ENCODE assay signal across 13 cellular contexts in the genomic region with DNA sequence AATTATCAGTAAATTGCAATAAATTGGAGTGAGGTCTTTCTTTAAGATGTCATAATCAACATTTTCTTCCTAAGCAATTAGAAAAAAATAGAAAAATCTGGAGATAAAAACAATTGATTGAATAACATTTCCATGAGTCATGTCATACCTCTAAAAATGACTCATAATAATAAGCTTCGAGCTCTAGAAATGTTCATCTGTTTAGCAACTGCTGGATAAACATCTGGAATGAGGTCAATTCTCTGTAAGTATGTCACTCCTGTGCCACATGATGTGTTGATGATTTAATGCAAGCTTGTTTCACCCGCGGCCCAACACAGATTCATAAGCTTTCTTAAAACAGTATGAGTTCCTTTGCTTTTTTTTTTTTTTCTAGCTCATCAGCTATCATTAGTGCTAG. TPM values are rescaled to one million over a fixed set of nuclear protein-coding genes. Genes with fewer than 3 reads are reported as not detected.
DNase-seq lines count a peak whose midpoint lies in the region; ATAC-seq and TF ChIP-seq lines count a peak whose summit lies in the region.
"Had no signal": no experiment of that assay in that cellular context is flagged by ENCODE, and none has a peak within 500 bp of the region (broad histone marks: within the 10 kb centered on the region; RNA-seq: fewer than 3 reads in every experiment).

No MANE protein-coding gene starts in this region.

- H3K4me2 ChIP-seq in GM23248 (ENCODE audit: unreplicated experiment), result peak overlapping the region; percentile 29

- H3F3A ChIP-seq in GM23248 (ENCODE audit: insufficient read depth), result peaks cover 30% of the 10 kb centered on the region

- peak; percentile 33 for ATAC-seq in SK-N-SH treated with all-trans-retinoic acid at 6 μM for 48 hours
- ATAC-seq: GM12878 had no signal

- no peak for TF ChIP-seq CTCF in fibroblast of mammary gland (conservative IDR thresholded peaks at IDR 0.05; ENCODE audit: control insufficient read depth, insufficient read depth, low read depth, low read length)

- H3K27ac ChIP-seq in GM23248, result peak overlapping the region; percentile 22
- H3K27ac ChIP-seq: C4-2B had no signal

- no peaks in the 10 kb centered on the region for H3K9me3 ChIP-seq in GM23248 (ENCODE audit: low read depth)
- H3K9me3 ChIP-seq: sigmoid colon had no signal

- 1 to 3% methylated on average over 3 of the region's 3 CpGs for WGBS in GM23248 (ENCODE audit: low coverage in 1 of 2, low lambda C conversion rate in 2 of 2, missing lambda C conversion rate in 2 of 2), 2 experiments

- no peaks in the 10 kb centered on the region for H4K20me1 ChIP-seq in GM23248 (ENCODE audit: insufficient read depth)

- in situ Hi-C loops in GM23248 (cut with MboI), result no loop called here

- H2AFZ ChIP-seq in GM23248, result no peak overlapping the region

- H3K9ac ChIP-seq in GM23248, result no peak overlapping the region

- no peaks in the 10 kb centered on the region; the same call in 1 of the 2 replicates for H3K9me2 ChIP-seq in GM23248 (ENCODE audit: insufficient read depth)

- no peaks in the 10 kb centered on the region for H3K27me3 ChIP-seq in GM23248 (replicated peaks; ENCODE audit: insufficient read depth)
- H3K27me3 ChIP-seq: sigmoid colon had no signal

- DNase-seq in A172 (ENCODE audit: low spot score) (peak; percentile 68), GM23248 (peak; percentile 84), fibroblast of mammary gland (ENCODE audit: low read depth) (peak; percentile 96), hypothalamus (lab: John Stamatoyannopoulos, UW) (no peak), NCI-H345 (lab: John Stamatoyannopoulos, UW) (no peak)
- DNase-seq in stimulated activated CD4-positive, alpha-beta T cell treated with anti-CD3 and anti-CD28 coated beads, Interleukin-4, amount 100 ng/mL, for 24 hours, result no peak
- no peak for DNase-seq in activated naive CD4-positive, alpha-beta T cell treated with anti-CD3 and anti-CD28 coated beads, Interleukin-2, amount 50 U/mL, for 16 hours
- DNase-seq: NCI-H1105, NCI-H82, sigmoid colon had no signal

- H3K4me3 ChIP-seq in GM23248 (no peak overlapping the region), fibroblast of mammary gland (ENCODE audit: control insufficient read depth, low read depth, low read length) (no peak overlapping the region)
- H3K4me3 ChIP-seq: GM12878, sigmoid colon had no signal

- H3K4me1 ChIP-seq in GM23248 (ENCODE audit: insufficient read depth), result peaks cover 41% of the 10 kb centered on the region

- H3K36me3 ChIP-seq in GM23248 (ENCODE audit: low read depth), result no peaks in the 10 kb centered on the region
- H3K36me3 ChIP-seq: sigmoid colon had no signal

- no peaks in the 10 kb centered on the region for H3K79me2 ChIP-seq in GM23248 (ENCODE audit: insufficient read depth)

TF ChIP-seq in SK-N-SH treated with all-trans-retinoic acid at 6 μM for 48 hours, 23 proteins besides CTCF, POLR2A, EP300 and RAD21:
- TF ChIP-seq, protein P1, sequence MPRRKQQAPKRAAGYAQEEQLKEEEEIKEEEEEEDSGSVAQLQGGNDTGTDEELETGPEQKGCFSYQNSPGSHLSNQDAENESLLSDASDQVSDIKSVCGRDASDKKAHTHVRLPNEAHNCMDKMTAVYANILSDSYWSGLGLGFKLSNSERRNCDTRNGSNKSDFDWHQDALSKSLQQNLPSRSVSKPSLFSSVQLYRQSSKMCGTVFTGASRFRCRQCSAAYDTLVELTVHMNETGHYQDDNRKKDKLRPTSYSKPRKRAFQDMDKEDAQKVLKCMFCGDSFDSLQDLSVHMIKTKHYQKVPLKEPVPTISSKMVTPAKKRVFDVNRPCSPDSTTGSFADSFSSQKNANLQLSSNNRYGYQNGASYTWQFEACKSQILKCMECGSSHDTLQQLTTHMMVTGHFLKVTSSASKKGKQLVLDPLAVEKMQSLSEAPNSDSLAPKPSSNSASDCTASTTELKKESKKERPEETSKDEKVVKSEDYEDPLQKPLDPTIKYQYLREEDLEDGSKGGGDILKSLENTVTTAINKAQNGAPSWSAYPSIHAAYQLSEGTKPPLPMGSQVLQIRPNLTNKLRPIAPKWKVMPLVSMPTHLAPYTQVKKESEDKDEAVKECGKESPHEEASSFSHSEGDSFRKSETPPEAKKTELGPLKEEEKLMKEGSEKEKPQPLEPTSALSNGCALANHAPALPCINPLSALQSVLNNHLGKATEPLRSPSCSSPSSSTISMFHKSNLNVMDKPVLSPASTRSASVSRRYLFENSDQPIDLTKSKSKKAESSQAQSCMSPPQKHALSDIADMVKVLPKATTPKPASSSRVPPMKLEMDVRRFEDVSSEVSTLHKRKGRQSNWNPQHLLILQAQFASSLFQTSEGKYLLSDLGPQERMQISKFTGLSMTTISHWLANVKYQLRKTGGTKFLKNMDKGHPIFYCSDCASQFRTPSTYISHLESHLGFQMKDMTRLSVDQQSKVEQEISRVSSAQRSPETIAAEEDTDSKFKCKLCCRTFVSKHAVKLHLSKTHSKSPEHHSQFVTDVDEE (CRISPR knock-in tag; IDR thresholded peaks at IDR 0.05), result no peak
- TF ChIP-seq ISL1 (CRISPR knock-in tag; IDR thresholded peaks at IDR 0.05), result peak; percentile 65

RNA-seq across cellular contexts. Expression of a gene that starts 39.7 kb away (rescaled TPM):
- total RNA-seq in A172 (2014; rRNA removed; shearing (Covaris generic)), result 190 and 218 TPM in 2 replicates
- total RNA-seq in GM23248 (2014; rRNA removed; shearing (Covaris generic)), result 460 and 499 TPM in 2 replicates
- 429 and 430 TPM in 2 replicates for polyA plus RNA-seq in GM23248 (2016; fragmentation: Nextera tagmentation; extraction: Ambion mirVana)

Comparison
In these comparisons a context has a peak if more than half of its experiments do, and no peak if none do; other contexts are left out.
1. DNase-seq: peak in A172 (single experiment), GM23248 (single experiment) and fibroblast of mammary gland (single experiment); none in stimulated activated CD4-positive, alpha-beta T cell treated with anti-CD3 and anti-CD28 coated beads, Interleukin-4, amount 100 ng/mL, for 24 hours (single experiment), hypothalamus (0 of 51), activated naive CD4-positive, alpha-beta T cell treated with anti-CD3 and anti-CD28 coated beads, Interleukin-2, amount 50 U/mL, for 16 hours (single experiment) and NCI-H345 (single experiment).